Comparison of ENCODE assay signal across 25 cellular contexts in genomic region chr2:154551649-154552048, GRCh38.
DNase-seq lines count a peak whose midpoint lies in the region; ATAC-seq, FAIRE-seq and TF ChIP-seq lines count a peak whose summit lies in the region.
"Had no signal": no experiment of that assay in that cellular context is flagged by ENCODE, and none has a peak within 500 bp of the region (broad histone marks: within the 10 kb centered on the region; RNA-seq: fewer than 3 reads in every experiment).

No MANE protein-coding gene starts in this region.

- no peak overlapping the region for H3K4me3 Mint-ChIP-seq in activated CD8-positive, alpha-beta T cell treated with anti-CD3 and anti-CD28 coated beads for 36 hours
- H3K4me3 Mint-ChIP-seq: B cell; CD4-positive, CD25-positive, alpha-beta regulatory T cell; CD8-positive, alpha-beta T cell had no signal

- DNase-seq in GM12891 (ENCODE audit: insufficient read length, low spot score): no peak
- peak; percentile 40 for DNase-seq in MV-4-11 (lab: John Stamatoyannopoulos, UW)
- peak; percentile 59 for DNase-seq in OCI-M1 (lab: John Stamatoyannopoulos, UW)
- DNase-seq in GM12878 (ENCODE audit: low read depth, low spot score): no peak
- no peak for DNase-seq in activated CD8-positive, alpha-beta T cell treated with anti-CD3 and anti-CD28 coated beads for 36 hours
- no peak for DNase-seq in NCI-H526 (lab: John Stamatoyannopoulos, UW)
- no peak for DNase-seq in OCI-LY7 (ENCODE audit: low spot score)
- DNase-seq: Caco-2; CD4-positive, CD25-positive, alpha-beta regulatory T cell; CD8-positive, alpha-beta T cell; DMS 273 treated with DMSO at 0.1 percent for 48 hours; DMS79; EL; GDM1; GM23248; H7; HCEC 1CT had no signal

- SMC1A ChIA-PET in GM12878 (lab: Charles Lee; ENCODE audit: uncharacterized antibody, unreplicated experiment): interaction anchor here (1.1 kb wide), 1 partner anchor 17 kb away, joined by 3 read pairs; no protein-coding TSS in a partner anchor

- POLR2A ChIA-PET in GM12878 (lab: Charles Lee) (no interaction called here), OCI-LY7 (lab: Charles Lee) (no interaction called here)
- POLR2A ChIA-PET in activated CD8-positive, alpha-beta T cell treated with anti-CD3 and anti-CD28 coated beads for 36 hours (lab: Charles Lee): no interaction called here

- no peak overlapping the region for H3K27ac Mint-ChIP-seq in activated CD8-positive, alpha-beta T cell treated with anti-CD3 and anti-CD28 coated beads for 36 hours
- H3K27ac Mint-ChIP-seq: B cell; CD4-positive, CD25-positive, alpha-beta regulatory T cell; CD8-positive, alpha-beta T cell had no signal

- FAIRE-seq in GM12891 (lab: Jason Lieb, UNC): no peak
- FAIRE-seq in GM12878 (lab: Jason Lieb, UNC): no peak
- FAIRE-seq: A204.1, D721Med, GM12892, H1 had no signal

- no peaks in the 10 kb centered on the region for H3K9me2 ChIP-seq in OCI-LY7 (ENCODE audit: insufficient read depth, low read length)

- BruUV-seq in GM12878 (replicated peaks; lab: Mats Ljungman, UMichigan): no TSS peak
- BruUV-seq in OCI-LY7 (replicated peaks; lab: Mats Ljungman, UMichigan): no TSS peak

- no peaks in the 10 kb centered on the region for H3K4me1 ChIP-seq in GM12878 (ENCODE audit: control insufficient read depth, insufficient read depth, low read length)
- no peaks in the 10 kb centered on the region for H3K4me1 ChIP-seq in OCI-LY7 (ENCODE audit: insufficient read depth, low read length, poor library complexity, severe bottlenecking)
- H3K4me1 ChIP-seq: BLaER1, Caco-2 had no signal

- H3K79me2 ChIP-seq in GM12878 (ENCODE audit: control insufficient read depth, insufficient read depth, low read length): no peaks in the 10 kb centered on the region
- no peaks in the 10 kb centered on the region for H3K79me2 ChIP-seq in OCI-LY7 (ENCODE audit: insufficient read depth, low read depth, low read length)

- H3K27me3 Mint-ChIP-seq in activated CD8-positive, alpha-beta T cell treated with anti-CD3 and anti-CD28 coated beads for 36 hours: no peaks in the 10 kb centered on the region
- H3K27me3 Mint-ChIP-seq: B cell; CD4-positive, CD25-positive, alpha-beta regulatory T cell had no signal

- H3K27ac ChIP-seq in GM12878 (ENCODE audit: control insufficient read depth, insufficient read depth): no peak overlapping the region
- H3K27ac ChIP-seq in OCI-LY7 (ENCODE audit: low read depth, low read length, poor library complexity, severe bottlenecking): no peak overlapping the region
- H3K27ac ChIP-seq: 22Rv1, BLaER1, C4-2B, GM23248 had no signal

- no peak for TF ChIP-seq RAD21 in GM12878 (IDR thresholded peaks at IDR 0.05; ENCODE audit: insufficient read depth, low read depth, low read length)

- no peaks in the 10 kb centered on the region for H3K4me1 Mint-ChIP-seq in activated CD8-positive, alpha-beta T cell treated with anti-CD3 and anti-CD28 coated beads for 36 hours (ENCODE audit: low read depth)
- H3K4me1 Mint-ChIP-seq: B cell; CD4-positive, CD25-positive, alpha-beta regulatory T cell had no signal

- no peak for TF ChIP-seq POLR2A in GM12891 (IDR thresholded peaks at IDR 0.05; ENCODE audit: low read depth, low read length)
- TF ChIP-seq POLR2A in GM12878 (IDR thresholded peaks at IDR 0.05; ENCODE audit: low read depth, low read length): no peak

- peak; percentile 27; the same call in 1 of the 3 replicates for ATAC-seq in GM12878
- ATAC-seq in activated CD8-positive, alpha-beta T cell treated with anti-CD3 and anti-CD28 coated beads for 36 hours: no peak
- ATAC-seq: CD8-positive, alpha-beta T cell had no signal

- CTCF ChIA-PET in GM12878 (lab: Yijun Ruan, JAX): no interaction called here
- CTCF ChIA-PET in activated CD8-positive, alpha-beta T cell treated with anti-CD3 and anti-CD28 coated beads for 36 hours (lab: Charles Lee): no interaction called here
- CTCF ChIA-PET in OCI-LY7 (lab: Charles Lee; ENCODE audit: unreplicated experiment): no interaction called here

- H3K9me3 ChIP-seq in GM12878 (replicated peaks; ENCODE audit: control insufficient read depth, insufficient read depth, low read length) (no peaks in the 10 kb centered on the region; the same call in 2 of the 3 replicates), OCI-LY7 (ENCODE audit: low read length) (no peaks in the 10 kb centered on the region)
- H3K9me3 ChIP-seq: Caco-2 had no signal

- H3K4me2 ChIP-seq in GM12878 (ENCODE audit: control insufficient read depth, insufficient read depth): no peak overlapping the region
- H3K4me2 ChIP-seq in OCI-LY7 (ENCODE audit: low read length): no peak overlapping the region
- H3K4me2 ChIP-seq: BLaER1 had no signal

- no peak overlapping the region for H3K4me3 ChIP-seq in GM12878
- no peak overlapping the region for H3K4me3 ChIP-seq in OCI-LY7 (ENCODE audit: low read depth, low read length, poor library complexity, severe bottlenecking)
- H3K4me3 ChIP-seq: BLaER1, GM23248 had no signal

- peaks cover 7% of the 10 kb centered on the region for H3K9me3 Mint-ChIP-seq in activated CD8-positive, alpha-beta T cell treated with anti-CD3 and anti-CD28 coated beads for 36 hours

- intact Hi-C loops in GM12878 (cut with micrococcal nuclease; ENCODE audit: unreplicated experiment) (no loop called here), OCI-LY7 (cut with micrococcal nuclease; ENCODE audit: unreplicated experiment) (no loop called here)
- intact Hi-C loops in activated CD8-positive, alpha-beta T cell treated with anti-CD3 and anti-CD28 coated beads for 36 hours (cut with micrococcal nuclease): no loop called here

- H3K36me3 Mint-ChIP-seq in activated CD8-positive, alpha-beta T cell treated with anti-CD3 and anti-CD28 coated beads for 36 hours (ENCODE audit: low read depth): no peaks in the 10 kb centered on the region
- H3K36me3 Mint-ChIP-seq: CD4-positive, CD25-positive, alpha-beta regulatory T cell; CD8-positive, alpha-beta T cell had no signal

- TF ChIP-seq CTCF in GM12878 (IDR thresholded peaks at IDR 0.05 in 2 of 3, conservative IDR thresholded peaks at IDR 0.05 in 1 of 3; ENCODE audit: control insufficient read depth in 2 of 3, extremely low read depth in 1 of 3, insufficient read depth in 1 of 3, low read depth in 3 of 3, low read length in 3 of 3): no peak
- TF ChIP-seq CTCF in activated CD8-positive, alpha-beta T cell treated with anti-CD3 and anti-CD28 coated beads for 36 hours (IDR thresholded peaks at IDR 0.05): no peak
- TF ChIP-seq CTCF in OCI-LY7 (conservative IDR thresholded peaks at IDR 0.05; ENCODE audit: low read length): no peak

- RAD21 ChIA-PET in GM12878 (lab: Charles Lee; ENCODE audit: unreplicated experiment): no interaction called here

- no peak overlapping the region for H2AFZ ChIP-seq in GM12878 (ENCODE audit: control insufficient read depth, low read depth, low read length)
- no peak overlapping the region for H2AFZ ChIP-seq in OCI-LY7 (ENCODE audit: low read length)
- H2AFZ ChIP-seq: GM23248 had no signal

- no peak for TF ChIP-seq EP300 in GM12878 (IDR thresholded peaks at IDR 0.05; ENCODE audit: borderline replicate concordance in 1 of 2, control insufficient read depth in 1 of 2, low read depth in 2 of 2, low read length in 2 of 2)

- in situ Hi-C loops in GM12878 (cut with MboI): no loop called here

- H3K27me3 ChIP-seq in GM12878 (replicated peaks in 1 of 2; ENCODE audit: control insufficient read depth in 2 of 2, insufficient read depth in 2 of 2, low read length in 1 of 2): no peaks in the 10 kb centered on the region
- H3K27me3 ChIP-seq: BLaER1 had no signal

- H3K9ac ChIP-seq in GM12878 (ENCODE audit: control insufficient read depth, insufficient read depth, low read length): no peak overlapping the region
- H3K9ac ChIP-seq: BLaER1, GM23248 had no signal

- H4K20me1 ChIP-seq in GM12878 (ENCODE audit: control insufficient read depth, insufficient read depth) (no peaks in the 10 kb centered on the region), OCI-LY7 (ENCODE audit: insufficient read depth, low read length) (no peaks in the 10 kb centered on the region)
- H4K20me1 ChIP-seq: BLaER1 had no signal

- H3K36me3 ChIP-seq in GM12878 (ENCODE audit: control insufficient read depth in 2 of 2, insufficient read depth in 2 of 2, low read length in 1 of 2) (no peaks in the 10 kb centered on the region), OCI-LY7 (ENCODE audit: insufficient read depth, low read length) (no peaks in the 10 kb centered on the region)
- H3K36me3 ChIP-seq: BLaER1 had no signal

TF ChIP-seq in GM12891, 5 proteins besides CTCF, POLR2A, EP300 and RAD21:
- TF ChIP-seq PAX5 (IDR thresholded peaks at IDR 0.05; ENCODE audit: insufficient read depth, low read length, severe bottlenecking) (no peak), SPI1 (IDR thresholded peaks at IDR 0.05; ENCODE audit: low read depth, low read length) (peak; percentile 53), POLR2AphosphoS5 (IDR thresholded peaks at IDR 0.05; ENCODE audit: low read depth, low read length) (no peak), POU2F2 (IDR thresholded peaks at IDR 0.05; ENCODE audit: low read depth, low read length) (no peak)

TF ChIP-seq in GM12878, 131 proteins besides CTCF, POLR2A, EP300 and RAD21:
- TF ChIP-seq MAX (IDR thresholded peaks at IDR 0.05; ENCODE audit: low read depth, low read length) (no peak), SPI1 (IDR thresholded peaks at IDR 0.05; ENCODE audit: borderline replicate concordance, insufficient read depth, low read depth, low read length) (peak; percentile 67; the same call in 1 of the 2 replicates)

Comparison
In these comparisons a context has a peak if more than half of its experiments do, and no peak if none do; other contexts are left out.
1. DNase-seq: peak in MV-4-11 (single experiment) and OCI-M1 (single experiment); none in GM12891 (single experiment), GM12878 (single experiment), activated CD8-positive, alpha-beta T cell treated with anti-CD3 and anti-CD28 coated beads for 36 hours (single experiment), NCI-H526 (0 of 2) and OCI-LY7 (single experiment).